Comparison of ENCODE assay signal across 1 cellular context in genomic region chr11:57771365-57771764, GRCh38.
TF ChIP-seq lines count a peak whose summit lies in the region.

No MANE protein-coding gene starts in this region.

TF ChIP-seq in HCT116, 20 proteins besides CTCF, POLR2A, EP300 and RAD21 (continued from another document):
- TF ChIP-seq REST (IDR thresholded peaks at IDR 0.05; ENCODE audit: low read depth) (no peak), ZFX (IDR thresholded peaks at IDR 0.05) (no peak), EZH2 (IDR thresholded peaks at IDR 0.05) (no peak), JUND (IDR thresholded peaks at IDR 0.05) (no peak), ELF1 (IDR thresholded peaks at IDR 0.05; ENCODE audit: borderline replicate concordance, low read depth) (no peak), SP1 (IDR thresholded peaks at IDR 0.05; ENCODE audit: low read depth) (no peak), SIN3A (IDR thresholded peaks at IDR 0.05; ENCODE audit: low read depth) (no peak), MAX (IDR thresholded peaks at IDR 0.05) (no peak), EZH2phosphoT487 (IDR thresholded peaks at IDR 0.05; ENCODE audit: borderline replicate concordance) (no peak), ZBTB33 (IDR thresholded peaks at IDR 0.05; ENCODE audit: extremely low read depth, insufficient replicate concordance, low read length) (no peak)
TF ChIP-seq in HCT116: peak in this region for 0.
